10 cellular contexts compared by ENCODE assay signal in genomic region chr3:112814256-112814655, GRCh38. TPM values are rescaled to one million over a fixed set of nuclear protein-coding genes. Genes with fewer than 3 reads are reported as not detected.
A peak's percentile ranks its signal among the peaks of the same experiment; 100 is the strongest.
DNase-seq lines count a peak whose midpoint lies in the region; ATAC-seq, FAIRE-seq and TF ChIP-seq lines count a peak whose summit lies in the region.
"Had no signal": no experiment of that assay in that cellular context is flagged by ENCODE, and none has a peak within 500 bp of the region (broad histone marks: within the 10 kb centered on the region; RNA-seq: fewer than 3 reads in every experiment).

No MANE protein-coding gene starts in this region.

- no peak for TF ChIP-seq EP300 in A549 (IDR thresholded peaks at IDR 0.05)

- no peak overlapping the region for H3K4me3 ChIP-seq in A549
- H3K4me3 ChIP-seq in hepatocyte: no peak overlapping the region
- no peak overlapping the region for H3K4me3 ChIP-seq in tibial artery
- H3K4me3 ChIP-seq in gastrocnemius medialis: no peak overlapping the region

- H3K27ac Mint-ChIP-seq in T-helper 17 cell: peak overlapping the region; percentile 61
- H3K27ac Mint-ChIP-seq: stimulated activated naive CD8-positive, alpha-beta T cell treated with anti-CD3 and anti-CD28 coated beads, Interleukin-15, Interleukin-2, amounts not matched to agents 100 ng/mL and 50 ng/mL, for 24 hours had no signal

- intact Hi-C loops in tibial artery (cut with DNase I; ENCODE audit: low total_unique reads): loop anchor here (10.0 kb wide), 1 partner anchor 169 kb away; the partner anchor contains the start of gene CCDC80
- intact Hi-C loops in gastrocnemius medialis (cut with DNase I; ENCODE audit: low total_unique reads): loop anchor here (1.0 kb wide), 1 partner anchor 171 kb away; no protein-coding TSS in a partner anchor

- H3K27me3 ChIP-seq in hepatocyte (no peaks in the 10 kb centered on the region), tibial artery (no peaks in the 10 kb centered on the region), gastrocnemius medialis (no peaks in the 10 kb centered on the region)

- H3K4me1 ChIP-seq in A549: peaks cover 40% of the 10 kb centered on the region
- peaks cover 16% of the 10 kb centered on the region for H3K4me1 ChIP-seq in hepatocyte (ENCODE audit: insufficient read depth)
- H3K4me1 ChIP-seq in tibial artery: peaks cover 0 to 37% (median 12%) of the 10 kb centered on the region in 4 donors
- H3K4me1 ChIP-seq in gastrocnemius medialis: peaks cover 0 to 4% of the 10 kb centered on the region in 2 donors

- H4K20me1 ChIP-seq in hepatocyte (ENCODE audit: insufficient read depth, poor library complexity, severe bottlenecking): no peaks in the 10 kb centered on the region

- peak; percentile 90 to 96 for TF ChIP-seq RAD21 in A549 (conservative IDR thresholded peaks at IDR 0.05 in 1 of 2, IDR thresholded peaks at IDR 0.05 in 1 of 2)

- H3K9me3 ChIP-seq in A549: no peaks in the 10 kb centered on the region
- no peaks in the 10 kb centered on the region for H3K9me3 ChIP-seq in T-helper 17 cell (ENCODE audit: control insufficient read depth, low read length, poor library complexity, severe bottlenecking)
- no peaks in the 10 kb centered on the region for H3K9me3 ChIP-seq in hepatocyte (ENCODE audit: low read depth)
- H3K9me3 ChIP-seq in tibial artery: no peaks in the 10 kb centered on the region
- no peaks in the 10 kb centered on the region for H3K9me3 ChIP-seq in gastrocnemius medialis

- TF ChIP-seq POLR2A in A549 (IDR thresholded peaks at IDR 0.05; ENCODE audit: low read length): no peak
- TF ChIP-seq POLR2A in gastrocnemius medialis (IDR thresholded peaks at IDR 0.05): no peak

- POLR2A ChIA-PET in A549 (lab: Yijun Ruan, JAX): interaction anchor here (1.0 to 1.9 kb wide), 6 partner anchors 41 to 172 kb away, joined by 3 to 15 read pairs (median 7); no protein-coding TSS in a partner anchor

- no peak overlapping the region for H3K4me3 Mint-ChIP-seq in T-helper 17 cell
- H3K4me3 Mint-ChIP-seq: stimulated activated naive CD8-positive, alpha-beta T cell treated with anti-CD3 and anti-CD28 coated beads, Interleukin-15, Interleukin-2, amounts not matched to agents 100 ng/mL and 50 ng/mL, for 24 hours had no signal

- TF ChIP-seq CTCF in A549 (IDR thresholded peaks at IDR 0.05) (peak; percentile 83), hepatocyte (IDR thresholded peaks at IDR 0.05; ENCODE audit: poor library complexity) (peak; percentile 68), tibial artery (IDR thresholded peaks at IDR 0.05) (peak; percentile 39 to 50), gastrocnemius medialis (IDR thresholded peaks at IDR 0.05 in 4 of 5, conservative IDR thresholded peaks at IDR 0.05 in 1 of 5) (peak in 1 of 5 experiments; percentile 18)

- H3K36me3 ChIP-seq in hepatocyte (replicated peaks; ENCODE audit: insufficient read depth, low read depth): no peaks in the 10 kb centered on the region
- no peaks in the 10 kb centered on the region for H3K36me3 ChIP-seq in tibial artery
- no peaks in the 10 kb centered on the region for H3K36me3 ChIP-seq in gastrocnemius medialis

- H3K27ac ChIP-seq in A549: peak overlapping the region; percentile 61 to 79
- H3K27ac ChIP-seq in hepatocyte: peak overlapping the region; percentile 1
- H3K27ac ChIP-seq in tibial artery: no peak overlapping the region
- no peak overlapping the region for H3K27ac ChIP-seq in gastrocnemius medialis

- H3K4me2 ChIP-seq in A549 (peak overlapping the region; percentile 48; the same call in 2 of the 3 replicates), hepatocyte (no peak overlapping the region)

- no peaks in the 10 kb centered on the region for H3K36me3 Mint-ChIP-seq in T-helper 17 cell (ENCODE audit: low read depth)

- H2AFZ ChIP-seq in hepatocyte: no peak overlapping the region

- H3K27me3 Mint-ChIP-seq in T-helper 17 cell: no peaks in the 10 kb centered on the region
- H3K27me3 Mint-ChIP-seq: stimulated activated naive CD8-positive, alpha-beta T cell treated with anti-CD3 and anti-CD28 coated beads, Interleukin-15, Interleukin-2, amounts not matched to agents 100 ng/mL and 50 ng/mL, for 24 hours had no signal

- CTCF ChIA-PET in A549 (lab: Yijun Ruan, JAX): interaction anchor here (0.7 to 7.3 kb wide), 45 partner anchors 9 to 475 kb away, joined by 3 to 147 read pairs (median 5); partner anchors contain the start of gene CCDC80

- 16% methylated on average over 2 of the region's 2 CpGs for WGBS in A549 (ENCODE audit: missing lambda C conversion rate)
- WGBS in hepatocyte (ENCODE audit: low lambda C conversion rate, missing lambda C conversion rate): 51% methylated on average over 2 of the region's 2 CpGs

- FAIRE-seq in A549 (lab: Jason Lieb, UNC): peak; percentile 80
- FAIRE-seq in GM19239 (lab: Jason Lieb, UNC): peak; percentile 57

- DNase-seq in A549 (ENCODE audit: low read depth in 1 of 2, low spot score in 1 of 2) (peak; percentile 33 to 82), GM19239 (ENCODE audit: insufficient read length, low spot score) (no peak), T-helper 17 cell (no peak), hepatocyte (ENCODE audit: low spot score) (peak; percentile 58), tibial artery (no peak), gastrocnemius medialis (no peak)

- peaks cover 18% of the 10 kb centered on the region for H3K4me1 Mint-ChIP-seq in T-helper 17 cell

- H3K9me2 ChIP-seq in hepatocyte (replicated peaks; ENCODE audit: insufficient read depth): no peaks in the 10 kb centered on the region

- peak; percentile 82 to 93; a peak in 5 of 6 replicates for ATAC-seq in A549
- ATAC-seq in T-helper 17 cell: no peak
- no peak for ATAC-seq in HG03432 (IDR thresholded peaks at IDR 0.05; ENCODE audit: unreplicated experiment)
- no peak for ATAC-seq in gastrocnemius medialis
- no peak for ATAC-seq in GM19328 (IDR thresholded peaks at IDR 0.05; ENCODE audit: unreplicated experiment)

- H3K79me2 ChIP-seq in hepatocyte: no peaks in the 10 kb centered on the region

- in situ Hi-C loops in gastrocnemius medialis (cut with MboI; ENCODE audit: low sequenced_read_pairs in 4 of 4): loop anchor here in 3 of 4 donors (5.0 to 10.0 kb wide), 2 partner anchors 169 to 172 kb away; partner anchors contain the start of gene CCDC80 (in 3 of the 3)

TF ChIP-seq in A549, 52 proteins besides CTCF, POLR2A, EP300 and RAD21:
- TF ChIP-seq CEBPB (IDR thresholded peaks at IDR 0.05): peak in 1 of 2 experiments; percentile 49; a peak in 2 of 4 replicates
- TF ChIP-seq TFCP2L1 (CRISPR knock-in tag; IDR thresholded peaks at IDR 0.05): no peak
- peak; percentile 98 for TF ChIP-seq SMC3 (IDR thresholded peaks at IDR 0.05)
- 0 out of 2 replicates have a peak, but pooled peaks have one; percentile 21 for TF ChIP-seq MAX (IDR thresholded peaks at IDR 0.05)
- TF ChIP-seq, protein P1, sequence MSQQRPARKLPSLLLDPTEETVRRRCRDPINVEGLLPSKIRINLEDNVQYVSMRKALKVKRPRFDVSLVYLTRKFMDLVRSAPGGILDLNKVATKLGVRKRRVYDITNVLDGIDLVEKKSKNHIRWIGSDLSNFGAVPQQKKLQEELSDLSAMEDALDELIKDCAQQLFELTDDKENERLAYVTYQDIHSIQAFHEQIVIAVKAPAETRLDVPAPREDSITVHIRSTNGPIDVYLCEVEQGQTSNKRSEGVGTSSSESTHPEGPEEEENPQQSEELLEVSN (IDR thresholded peaks at IDR 0.05; ENCODE audit: borderline replicate concordance, low read depth): no peak
- no peak for TF ChIP-seq PHF8 (IDR thresholded peaks at IDR 0.05; ENCODE audit: borderline replicate concordance, low read depth)
TF ChIP-seq in A549: peak in this region for 3.

RNA-seq across cellular contexts. Expression of gene CD200R1L, which starts 32.4 kb away (rescaled TPM):
- polyA plus RNA-seq in A549 (2011; rRNA removed) (0.10 and 0.26 TPM in 2 replicates), A549 (2017; fragmentation: RNase III; extraction: RNeasy Plus Mini Kit Qiagen cat#74134 plus additional on column Dnase treatment) (0.09 TPM in 1 of 3 replicates, not detected in the others), hepatocyte (not detected in 2 replicates)
- not detected in 2 replicates for polyA plus RNA-seq in A549 (2012; cell fraction: cytosol; rRNA removed)
- not detected in 2 replicates for polyA plus RNA-seq in A549 (2012; cell fraction: nucleus; rRNA removed)
- polyA minus RNA-seq in A549 (2011; rRNA and poly(A)+ RNA removed): not detected in 2 replicates
- total RNA-seq in T-helper 17 cell (not detected), hepatocyte (not detected in 2 replicates), gastrocnemius medialis (not detected)
- polyA plus RNA-seq: adipose tissue had no signal

Comparison
In these comparisons a context has a peak if more than half of its experiments do, and no peak if none do; other contexts are left out.
1. ATAC-seq: peak in A549 (2 of 2); none in T-helper 17 cell (single experiment), HG03432 (single experiment), gastrocnemius medialis (0 of 2) and GM19328 (single experiment).
2. DNase-seq: peak in A549 (2 of 2) and hepatocyte (single experiment); none in GM19239 (single experiment), T-helper 17 cell (0 of 3), tibial artery (0 of 2) and gastrocnemius medialis (0 of 2).
3. H3K27ac ChIP-seq: peak in A549 (2 of 2) and hepatocyte (single experiment); none in tibial artery (0 of 2) and gastrocnemius medialis (0 of 4).